Comparison of ENCODE assay signal across 10 cellular contexts in genomic region chr14:53951661-53952265, GRCh38. TPM values are rescaled to one million over a fixed set of nuclear protein-coding genes. Genes with fewer than 3 reads are reported as not detected.
DNase-seq lines count a peak whose midpoint lies in the region; ATAC-seq and TF ChIP-seq lines count a peak whose summit lies in the region.
"Had no signal": no experiment of that assay in that cellular context is flagged by ENCODE, and none has a peak within 500 bp of the region (broad histone marks: within the 10 kb centered on the region; RNA-seq: fewer than 3 reads in every experiment).

No MANE protein-coding gene starts in this region.

- H3K9me3 ChIP-seq in skeletal muscle satellite cell (replicated peaks; ENCODE audit: low read length) = no peaks in the 10 kb centered on the region

- H3K4me2 ChIP-seq in skeletal muscle satellite cell (ENCODE audit: low read length) = peak overlapping the region; percentile 99

- CTCF ChIA-PET in activated naive CD4-positive, alpha-beta T cell treated with anti-CD3 and anti-CD28 coated beads, Interleukin-2, amount 10 ng/mL, durations not matched to agents 7 days and 5 days (lab: Charles Lee) = no interaction called here

- peaks cover 43% of the 10 kb centered on the region for H3K4me1 ChIP-seq in skeletal muscle satellite cell (ENCODE audit: control insufficient read depth, insufficient read depth, low read length)

- H3K4me3 ChIP-seq in cardiac fibroblast (replicated peaks in 1 of 2; ENCODE audit: low read depth in 2 of 2, low read length in 2 of 2) (peak overlapping the region; percentile 60 to 72), kidney epithelial cell (ENCODE audit: low read depth, low read length) (peak overlapping the region; percentile 11), skeletal muscle satellite cell (ENCODE audit: low read length) (peak overlapping the region; percentile 78)

- ATAC-seq in HG03457 (IDR thresholded peaks at IDR 0.05; ENCODE audit: unreplicated experiment) = no peak

- H3K27ac Mint-ChIP-seq in HFFc6 = no peak overlapping the region
- H3K27ac Mint-ChIP-seq in activated naive CD4-positive, alpha-beta T cell treated with anti-CD3 and anti-CD28 coated beads, Interleukin-2, amount 10 ng/mL, durations not matched to agents 7 days and 5 days = no peak overlapping the region

- no peak for DNase-seq in HFFc6
- no peak for DNase-seq in cardiac fibroblast (ENCODE audit: low read depth in 2 of 2)
- DNase-seq in kidney epithelial cell (ENCODE audit: low read depth) = no peak
- no peak for DNase-seq in occipital lobe (lab: John Stamatoyannopoulos, UW)
- DNase-seq in activated naive CD4-positive, alpha-beta T cell treated with anti-CD3 and anti-CD28 coated beads, Interleukin-2, amount 10 ng/mL, durations not matched to agents 7 days and 5 days = no peak
- no peak for DNase-seq in OCI-M1 (lab: John Stamatoyannopoulos, UW)
- DNase-seq: T-helper 1 cell had no signal

- H3K36me3 Mint-ChIP-seq in HFFc6 (ENCODE audit: low read depth) = peaks cover 12% of the 10 kb centered on the region; the same call in 1 of the 2 replicates
- H3K36me3 Mint-ChIP-seq in activated naive CD4-positive, alpha-beta T cell treated with anti-CD3 and anti-CD28 coated beads, Interleukin-2, amount 10 ng/mL, durations not matched to agents 7 days and 5 days = peaks cover 8% of the 10 kb centered on the region

- TF ChIP-seq CTCF in HFFc6 (IDR thresholded peaks at IDR 0.05) (no peak), cardiac fibroblast (IDR thresholded peaks at IDR 0.05; ENCODE audit: low read depth, low read length) (no peak), kidney epithelial cell (IDR thresholded peaks at IDR 0.05; ENCODE audit: insufficient read depth, low read length, poor library complexity, severe bottlenecking) (no peak)

- peaks cover 41% of the 10 kb centered on the region for H3K27me3 Mint-ChIP-seq in HFFc6 (ENCODE audit: insufficient read depth)
- peaks cover 97% of the 10 kb centered on the region for H3K27me3 Mint-ChIP-seq in activated naive CD4-positive, alpha-beta T cell treated with anti-CD3 and anti-CD28 coated beads, Interleukin-2, amount 10 ng/mL, durations not matched to agents 7 days and 5 days

- peaks cover 46% of the 10 kb centered on the region for H3K4me1 Mint-ChIP-seq in HFFc6 (ENCODE audit: low read depth)
- H3K4me1 Mint-ChIP-seq in activated naive CD4-positive, alpha-beta T cell treated with anti-CD3 and anti-CD28 coated beads, Interleukin-2, amount 10 ng/mL, durations not matched to agents 7 days and 5 days = peaks cover 38% of the 10 kb centered on the region

- no peaks in the 10 kb centered on the region for H3K9me3 Mint-ChIP-seq in HFFc6
- H3K9me3 Mint-ChIP-seq in activated naive CD4-positive, alpha-beta T cell treated with anti-CD3 and anti-CD28 coated beads, Interleukin-2, amount 10 ng/mL, durations not matched to agents 7 days and 5 days = peaks cover 2% of the 10 kb centered on the region

- H3K36me3 ChIP-seq in kidney epithelial cell (ENCODE audit: control insufficient read depth, insufficient read depth, low read length) = peaks cover 2% of the 10 kb centered on the region
- H3K36me3 ChIP-seq in skeletal muscle satellite cell (ENCODE audit: insufficient read depth, low read length) = no peaks in the 10 kb centered on the region

- peak overlapping the region; percentile 58 for H3K9ac ChIP-seq in skeletal muscle satellite cell (ENCODE audit: low read depth, low read length)

- H3K27me3 ChIP-seq in kidney epithelial cell (ENCODE audit: control insufficient read depth, insufficient read depth, low read length) = peaks cover 9% of the 10 kb centered on the region
- H3K27me3 ChIP-seq in skeletal muscle satellite cell (ENCODE audit: control insufficient read depth, insufficient read depth, low read length) = peaks cover 34% of the 10 kb centered on the region

- peak overlapping the region; percentile 91 for H3K4me3 Mint-ChIP-seq in HFFc6
- no peak overlapping the region for H3K4me3 Mint-ChIP-seq in activated naive CD4-positive, alpha-beta T cell treated with anti-CD3 and anti-CD28 coated beads, Interleukin-2, amount 10 ng/mL, durations not matched to agents 7 days and 5 days

RNA-seq across cellular contexts. Expression of gene BMP4, which starts 4.9 kb away (rescaled TPM):
- total RNA-seq in HFFc6 (2021; fragmentation: NEBNext Ultra II Directional; extraction: Animal tissue kit (Norgen Biotek cat#: 25700)) = 10 to 100 TPM in 2 of 6 experiments, 1 to 10 TPM in 4; 4.0 to 14.5 (median 4.4) TPM
- total RNA-seq in kidney epithelial cell (2.7 and 3.1 TPM in 2 replicates), occipital lobe (1.2 TPM)
- 0.87 TPM in 1 of 2 replicates, not detected in the other for total RNA-seq in skeletal muscle satellite cell (2012; rRNA removed)
- total RNA-seq: mononuclear cell had no signal

Comparison
In these comparisons a context has a peak if more than half of its experiments do, and no peak if none do; other contexts are left out.
1. H3K4me3 ChIP-seq: peak in every context shown above with its lines; median percentile 78 in skeletal muscle satellite cell; 66 in cardiac fibroblast; 11 in kidney epithelial cell.